Comparison of ENCODE assay signal across 27 cellular contexts in genomic region chr14:101683365-101683764, GRCh38.
"Had no signal": no experiment of that assay in that cellular context is flagged by ENCODE, and none has a peak within 500 bp of the region (broad histone marks: within the 10 kb centered on the region; RNA-seq: fewer than 3 reads in every experiment).

No MANE protein-coding gene starts in this region.

- H3K79me2 ChIP-seq: parathyroid adenoma had no signal

- H3K9me3 ChIP-seq: esophagus muscularis mucosa, gastroesophageal sphincter, heart right ventricle, left lung, mucosa of descending colon, stomach, thyroid gland had no signal

- H3K27ac ChIP-seq: coronary artery, esophagus muscularis mucosa, foreskin keratinocyte, gastroesophageal sphincter, heart right ventricle, left lung, parathyroid adenoma, stomach, thyroid gland had no signal

- H3K4me1 ChIP-seq: esophagus muscularis mucosa, foreskin keratinocyte, gastroesophageal sphincter, heart right ventricle, left lung, parathyroid adenoma, stomach, thyroid gland had no signal

- H3K27me3 ChIP-seq: thyroid gland had no signal

- ATAC-seq: foreskin keratinocyte; gastroesophageal sphincter; heart right ventricle; left cardiac atrium; left lung; mucosa of descending colon; natural killer cell treated with Interleukin-12 subunit alpha and Interleukin-12 subunit beta and Interleukin-15 and Interleukin-18, amount 100 ng/mL, for 72 hours; sciatic nerve; stimulated activated effector memory CD8-positive, alpha-beta T cell treated with anti-CD3 and anti-CD28 coated beads, Interleukin-12 subunit alpha, Interleukin-12 subunit beta, amount 100 ng/mL, for 72 hours had no signal

- H3K4me3 ChIP-seq: coronary artery, esophagus muscularis mucosa, gastroesophageal sphincter, heart right ventricle, left lung, mucosa of descending colon, smooth muscle cell, stomach, thyroid gland had no signal

- H3K9ac ChIP-seq: parathyroid adenoma had no signal

- H2AFZ ChIP-seq: parathyroid adenoma had no signal

- H3K4me2 ChIP-seq: smooth muscle cell had no signal

- DNase-seq: dermis blood vessel endothelial cell; effector memory CD4-positive, alpha-beta T cell; foreskin keratinocyte; glutamatergic neuron; heart right ventricle; hippocampal formation; left cardiac atrium; left lung; mesenchymal stem cell; mucosa of descending colon; naive B cell; stimulated activated CD4-positive, alpha-beta T cell treated with anti-CD3 and anti-CD28 coated beads, Interleukin-12 subunit alpha, Interleukin-12 subunit beta, amount 100 ng/mL, for 4 hours; stimulated activated CD4-positive, alpha-beta T cell treated with anti-CD3 and anti-CD28 coated beads, Interleukin-1b, Interleukin-23, amount 100 ng/mL, for 48 hours; stimulated activated CD4-positive, alpha-beta T cell treated with anti-CD3 and anti-CD28 coated beads, Interleukin-4, amount 100 ng/mL, for 1 hour; stimulated activated naive CD4-positive, alpha-beta T cell treated with Interleukin-2 at 50 U/mL for 16 hours; stomach; thyroid gland had no signal

- FAIRE-seq: endothelial cell of umbilical vein, islet of Langerhans had no signal

- H3K36me3 ChIP-seq: esophagus muscularis mucosa, gastroesophageal sphincter, heart right ventricle, left lung, stomach, thyroid gland had no signal
